Comparison of ENCODE assay signal across 16 cellular contexts in genomic region chr3:133851266-133851906, GRCh38. TPM values are rescaled to one million over a fixed set of nuclear protein-coding genes. Genes with fewer than 3 reads are reported as not detected.
DNase-seq lines count a peak whose midpoint lies in the region; ATAC-seq, FAIRE-seq and TF ChIP-seq lines count a peak whose summit lies in the region.
"Had no signal": no experiment of that assay in that cellular context is flagged by ENCODE, and none has a peak within 500 bp of the region (broad histone marks: within the 10 kb centered on the region; RNA-seq: fewer than 3 reads in every experiment).

No MANE protein-coding gene starts in this region.

- 78% methylated on average over 5 of the region's 5 CpGs; no CpG with 5 or more reads in 1 of the 2 experiments for WGBS in H1 (ENCODE audit: extremely low coverage in 1 of 2, insufficient coverage in 1 of 2, insufficient read length in 1 of 2, insufficient replicate concordance in 2 of 2, low coverage in 1 of 2, low lambda C conversion rate in 2 of 2, missing lambda C conversion rate in 1 of 2), 2 experiments

- H3K4me1 ChIP-seq in H1 (replicated peaks in 1 of 4; ENCODE audit: control insufficient read depth in 3 of 4, insufficient read depth in 4 of 4, low read length in 3 of 4): peaks cover 0 to 8% (median 0%) of the 10 kb centered on the region in 4 experiments; a peak in 2 of 7 replicates
- H3K4me1 ChIP-seq: A549, neural progenitor cell had no signal

- H3K9me3 ChIP-seq in H1 (ENCODE audit: insufficient read depth in 2 of 2, low read depth in 1 of 2, low read length in 1 of 2): no peaks in the 10 kb centered on the region
- H3K9me3 ChIP-seq: A549 had no signal

- TF ChIP-seq EP300 in H1 (IDR thresholded peaks at IDR 0.05; ENCODE audit: borderline replicate concordance in 1 of 2, low read depth in 2 of 2, low read length in 2 of 2): no peak

- H2BK15ac ChIP-seq in H1 (ENCODE audit: low read length): no peak overlapping the region

- POLR2A ChIA-PET in H1 (lab: Charles Lee; ENCODE audit: partially characterized antibody): no interaction called here

- no peaks in the 10 kb centered on the region; the same call in 1 of the 2 replicates for H3K23me2 ChIP-seq in H1 (ENCODE audit: low read depth, low read length)

- H2BK12ac ChIP-seq in H1 (ENCODE audit: low read depth, low read length): no peak overlapping the region; the same call in 1 of the 2 replicates

- no peak overlapping the region for H4K91ac ChIP-seq in H1 (replicated peaks; ENCODE audit: insufficient read length, low read length)

- ATAC-seq in GM19463 (IDR thresholded peaks at IDR 0.05; ENCODE audit: unreplicated experiment): peak; percentile 46
- peak; percentile 60 for ATAC-seq in HG03175 (IDR thresholded peaks at IDR 0.05; ENCODE audit: unreplicated experiment)
- ATAC-seq in HG02588 (IDR thresholded peaks at IDR 0.05; ENCODE audit: unreplicated experiment): no peak
- ATAC-seq: A549, left lobe of liver had no signal

- H2BK20ac ChIP-seq in H1 (ENCODE audit: low read length): 0 out of 2 replicates have a peak overlapping the region, but pooled peaks have one; percentile 43

- FAIRE-seq in H1 (lab: Jason Lieb, UNC): no peak
- FAIRE-seq: A549, bronchial epithelial cell had no signal

- no peak overlapping the region for H2AFZ ChIP-seq in H1 (ENCODE audit: low read length)
- H2AFZ ChIP-seq: neural progenitor cell had no signal

- peaks cover 24% of the 10 kb centered on the region for H3K27me3 Mint-ChIP-seq in activated CD4-positive, alpha-beta T cell treated with anti-CD3 and anti-CD28 coated beads, Interleukin-2, amount 10 ng/mL, durations not matched to agents 24 days and 14 days

- H3K36me3 Mint-ChIP-seq in activated CD4-positive, alpha-beta T cell treated with anti-CD3 and anti-CD28 coated beads, Interleukin-2, amount 10 ng/mL, durations not matched to agents 24 days and 14 days (ENCODE audit: low read depth): no peaks in the 10 kb centered on the region
- H3K36me3 Mint-ChIP-seq: neural progenitor cell had no signal

- no peaks in the 10 kb centered on the region for H3K79me1 ChIP-seq in H1 (ENCODE audit: low read depth, low read length)

- no peak overlapping the region for H3K18ac ChIP-seq in H1 (ENCODE audit: extremely low read depth, low read length)

- no peak overlapping the region for H3K23ac ChIP-seq in H1 (ENCODE audit: insufficient read length)

- intact Hi-C loops in activated CD4-positive, alpha-beta T cell treated with anti-CD3 and anti-CD28 coated beads, Interleukin-2, amount 10 ng/mL, durations not matched to agents 24 days and 14 days (cut with micrococcal nuclease): no loop called here

- no peak overlapping the region for H4K5ac ChIP-seq in H1 (ENCODE audit: insufficient read length, low read depth, low read length)

- H3K4me1 Mint-ChIP-seq in activated CD4-positive, alpha-beta T cell treated with anti-CD3 and anti-CD28 coated beads, Interleukin-2, amount 10 ng/mL, durations not matched to agents 24 days and 14 days: no peaks in the 10 kb centered on the region
- H3K4me1 Mint-ChIP-seq: neural progenitor cell had no signal

- H2BK120ac ChIP-seq in H1 (replicated peaks; ENCODE audit: low read depth, low read length): no peak overlapping the region

- H3K36me3 ChIP-seq in H1 (ENCODE audit: control insufficient read depth in 2 of 4, insufficient read depth in 4 of 4, low read length in 3 of 4): no peaks in the 10 kb centered on the region
- H3K36me3 ChIP-seq: neural progenitor cell had no signal

- H3K14ac ChIP-seq in H1 (ENCODE audit: insufficient read length): no peak overlapping the region

- TF ChIP-seq POLR2A in H1 (IDR thresholded peaks at IDR 0.05; ENCODE audit: control extremely low read depth in 1 of 2, low read depth in 2 of 2, low read length in 2 of 2): no peak

- DNase-seq in activated CD4-positive, alpha-beta T cell treated with anti-CD3 and anti-CD28 coated beads, Interleukin-2, amount 50 U/mL, for 48 hours: peak; percentile 8 to 15
- no peak for DNase-seq in activated CD4-positive, alpha-beta T cell treated with anti-CD3 and anti-CD28 coated beads, Interleukin-2, amount 10 ng/mL, durations not matched to agents 24 days and 14 days
- no peak for DNase-seq in H1 (ENCODE audit: low read depth in 1 of 2, low spot score in 2 of 2)
- DNase-seq in stimulated activated naive CD4-positive, alpha-beta T cell (lab: John Stamatoyannopoulos, UW): no peak
- DNase-seq in caudate nucleus (lab: John Stamatoyannopoulos, UW): no peak
- DNase-seq: head of caudate nucleus, NCI-H1105, T1000 had no signal

- no peaks in the 10 kb centered on the region for H3K9me3 Mint-ChIP-seq in activated CD4-positive, alpha-beta T cell treated with anti-CD3 and anti-CD28 coated beads, Interleukin-2, amount 10 ng/mL, durations not matched to agents 24 days and 14 days
- H3K9me3 Mint-ChIP-seq: neural progenitor cell had no signal

- H2BK5ac ChIP-seq in H1 (ENCODE audit: low read depth, low read length): no peak overlapping the region

- no peaks in the 10 kb centered on the region for H3K27me3 ChIP-seq in H1 (replicated peaks in 1 of 4; ENCODE audit: control insufficient read depth in 3 of 4, extremely low read depth in 1 of 4, insufficient read depth in 3 of 4, low read length in 3 of 4)

- H3K27ac Mint-ChIP-seq in activated CD4-positive, alpha-beta T cell treated with anti-CD3 and anti-CD28 coated beads, Interleukin-2, amount 10 ng/mL, durations not matched to agents 24 days and 14 days: no peak overlapping the region
- H3K27ac Mint-ChIP-seq: neural progenitor cell had no signal

- H3K4me3 ChIP-seq in H1 (ENCODE audit: extremely low read depth in 1 of 4, insufficient read depth in 2 of 4, low read depth in 3 of 4, low read length in 4 of 4): no peak overlapping the region
- H3K4me3 ChIP-seq: A549, neural progenitor cell had no signal

- no peaks in the 10 kb centered on the region for H4K20me1 ChIP-seq in H1 (replicated peaks in 1 of 2; ENCODE audit: control insufficient read depth in 1 of 2, insufficient read depth in 2 of 2, low read length in 2 of 2)

- H3K4me2 ChIP-seq in H1 (ENCODE audit: insufficient read depth in 1 of 2, low read depth in 2 of 2, low read length in 2 of 2): no peak overlapping the region
- H3K4me2 ChIP-seq: A549, neural progenitor cell had no signal

- H3K9ac ChIP-seq in H1 (replicated peaks in 1 of 4; ENCODE audit: extremely low read depth in 1 of 4, low read depth in 3 of 4, low read length in 3 of 4): no peak overlapping the region
- H3K9ac ChIP-seq: neural progenitor cell had no signal

- H3K79me2 ChIP-seq in H1 (ENCODE audit: control insufficient read depth in 1 of 2, insufficient read depth in 2 of 2, low read length in 2 of 2): no peaks in the 10 kb centered on the region

- H4K8ac ChIP-seq in H1 (ENCODE audit: extremely low read depth, insufficient read depth, low read length): no peak overlapping the region

- no peak overlapping the region for H3K27ac ChIP-seq in H1 (ENCODE audit: low read depth, low read length)
- no peak overlapping the region for H3K27ac ChIP-seq in caudate nucleus (ENCODE audit: low read depth, low read length)
- H3K27ac ChIP-seq: A549, neural progenitor cell had no signal

- H3K4me3 Mint-ChIP-seq in activated CD4-positive, alpha-beta T cell treated with anti-CD3 and anti-CD28 coated beads, Interleukin-2, amount 10 ng/mL, durations not matched to agents 24 days and 14 days: no peak overlapping the region
- H3K4me3 Mint-ChIP-seq: neural progenitor cell had no signal

- no peak overlapping the region for H2AK5ac ChIP-seq in H1 (ENCODE audit: low read depth, low read length)

- no peak overlapping the region for H3K56ac ChIP-seq in H1 (replicated peaks; ENCODE audit: insufficient read length, low read depth, low read length)

- no peak overlapping the region for H3K4ac ChIP-seq in H1 (replicated peaks; ENCODE audit: insufficient read length, low read depth, low read length)

- CTCF ChIA-PET in H1 (lab: Charles Lee; ENCODE audit: partially characterized antibody): interaction anchor here (1.3 kb wide), 2 partner anchors 10 to 45 kb away, joined by 3 read pairs; no protein-coding TSS in a partner anchor

- no peak for TF ChIP-seq RAD21 in H1 (IDR thresholded peaks at IDR 0.05 in 1 of 2, conservative IDR thresholded peaks at IDR 0.05 in 1 of 2; ENCODE audit: low read depth in 2 of 2, low read length in 2 of 2)

- TF ChIP-seq CTCF in H1 (IDR thresholded peaks at IDR 0.05; ENCODE audit: control extremely low read depth in 1 of 3, insufficient read depth in 1 of 3, low read depth in 1 of 3, low read length in 3 of 3): no peak

TF ChIP-seq in H1, 55 proteins besides CTCF, POLR2A, EP300 and RAD21:
- no peak for TF ChIP-seq ATF3 (IDR thresholded peaks at IDR 0.05; ENCODE audit: insufficient read depth, low read depth, low read length)

RNA-seq across cellular contexts. Expression of gene RAB6B, which starts 44.3 kb away (rescaled TPM):
- 0.07 and 0.14 TPM in 2 replicates for total RNA-seq in activated CD4-positive, alpha-beta T cell treated with anti-CD3 and anti-CD28 coated beads, Interleukin-2, amount 10 ng/mL, durations not matched to agents 24 days and 14 days
- 15.6 and 16.8 TPM in 2 replicates for total RNA-seq in H1 (2021; fragmentation: NEBNext Ultra II Directional; extraction: Animal tissue kit (Norgen Biotek cat#: 25700))
- 7.9 and 11.2 TPM in 2 replicates for polyA plus RNA-seq in H1 (2011; rRNA removed)
- polyA plus RNA-seq in H1 (2011; cell fraction: cytosol; rRNA removed): 13.5 TPM
- polyA plus RNA-seq in H1 (2011; cell fraction: nucleus; rRNA removed): 12.7 TPM
- 8.9 to 19.8 TPM (median 16.1 TPM) in 4 replicates for polyA plus RNA-seq in H1 (2012, experiment 1 of 2)
- 4.0 TPM for polyA plus RNA-seq in H1 (2012, experiment 2 of 2)
- polyA plus RNA-seq in H1 (2013, experiment 1 of 2): 3.0 TPM
- 3.0 TPM for polyA plus RNA-seq in H1 (2013, experiment 2 of 2)
- 11.9 and 16.2 TPM in 2 replicates for polyA minus RNA-seq in H1 (2011; rRNA and poly(A)+ RNA removed)
- 7.3 TPM for polyA minus RNA-seq in H1 (2011; cell fraction: cytosol; rRNA and poly(A)+ RNA removed)
- 5.5 TPM for polyA minus RNA-seq in H1 (2011; cell fraction: nucleus; rRNA and poly(A)+ RNA removed)
- total RNA-seq: HT-29 had no signal

RNA-seq across cellular contexts. Expression of gene SRPRB, which starts 45.8 kb away (rescaled TPM):
- 97.7 and 103 TPM in 2 replicates for total RNA-seq in activated CD4-positive, alpha-beta T cell treated with anti-CD3 and anti-CD28 coated beads, Interleukin-2, amount 10 ng/mL, durations not matched to agents 24 days and 14 days
- total RNA-seq in H1 (2021; fragmentation: NEBNext Ultra II Directional; extraction: Animal tissue kit (Norgen Biotek cat#: 25700)): 43.4 and 49.8 TPM in 2 replicates
- 15.9 and 24.9 TPM in 2 replicates for polyA plus RNA-seq in H1 (2011; rRNA removed)
- polyA plus RNA-seq in H1 (2011; cell fraction: cytosol; rRNA removed): 24.1 TPM
- polyA plus RNA-seq in H1 (2011; cell fraction: nucleus; rRNA removed): 41.3 TPM
- 29.4 to 35.9 TPM (median 33.9 TPM) in 4 replicates for polyA plus RNA-seq in H1 (2012, experiment 1 of 2)
- polyA plus RNA-seq in H1 (2012, experiment 2 of 2): 9.6 TPM
- 25.4 TPM for polyA plus RNA-seq in H1 (2013, experiment 1 of 2)
- 33.9 TPM for polyA plus RNA-seq in H1 (2013, experiment 2 of 2)
- 49.7 and 61.6 TPM in 2 replicates for polyA minus RNA-seq in H1 (2011; rRNA and poly(A)+ RNA removed)
- 56.1 TPM for polyA minus RNA-seq in H1 (2011; cell fraction: cytosol; rRNA and poly(A)+ RNA removed)
- 28.8 TPM for polyA minus RNA-seq in H1 (2011; cell fraction: nucleus; rRNA and poly(A)+ RNA removed)

Comparison
In these comparisons a context has a peak if more than half of its experiments do, and no peak if none do; other contexts are left out.
1. DNase-seq: peak in activated CD4-positive, alpha-beta T cell treated with anti-CD3 and anti-CD28 coated beads, Interleukin-2, amount 50 U/mL, for 48 hours (2 of 2); none in activated CD4-positive, alpha-beta T cell treated with anti-CD3 and anti-CD28 coated beads, Interleukin-2, amount 10 ng/mL, durations not matched to agents 24 days and 14 days (single experiment), H1 (0 of 2), stimulated activated naive CD4-positive, alpha-beta T cell (0 of 6) and caudate nucleus (0 of 61).
2. RNA of gene RAB6B, which starts 44.3 kb away (total RNA-seq): 15.6 to 16.8 TPM in H1; 0.07 to 0.14 TPM in activated CD4-positive, alpha-beta T cell treated with anti-CD3 and anti-CD28 coated beads, Interleukin-2, amount 10 ng/mL, durations not matched to agents 24 days and 14 days; every median in the first group is over 10 times any median in the second.